2 cellular contexts compared by ENCODE assay signal in the genomic region with DNA sequence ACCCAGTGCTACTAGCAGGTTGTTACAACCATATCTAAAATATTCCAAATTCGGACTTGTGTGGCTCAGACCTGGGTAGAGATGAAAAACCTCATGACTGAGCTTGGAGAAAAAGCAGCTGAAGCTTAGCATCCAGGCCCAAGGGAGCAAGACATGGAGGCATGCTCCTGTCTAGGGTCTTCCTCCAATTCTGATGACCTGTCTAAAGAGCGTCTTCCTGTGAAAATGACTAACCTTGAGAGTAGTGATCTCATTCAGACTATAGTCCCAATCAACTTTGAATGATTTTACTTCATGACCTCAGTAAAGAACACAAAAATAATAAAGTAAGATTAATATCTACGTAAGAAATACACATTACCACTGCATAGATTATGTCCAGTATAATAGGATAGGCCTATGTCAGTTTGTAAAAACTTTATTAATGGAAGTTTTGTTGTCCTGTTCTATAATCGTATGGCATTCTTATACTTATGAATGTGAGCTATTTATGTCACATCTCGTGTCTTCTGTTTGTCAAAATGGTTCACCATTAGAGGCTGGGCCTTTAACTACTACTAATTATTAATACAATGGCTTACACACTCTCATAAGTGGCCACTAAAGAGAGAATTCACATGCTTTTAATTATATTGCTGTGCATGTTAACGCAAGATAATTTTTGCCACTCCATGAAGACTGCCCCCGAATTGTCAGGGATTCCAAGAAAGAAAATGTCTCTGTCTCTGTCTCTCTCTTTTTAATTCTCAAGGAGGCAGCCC.
TF ChIP-seq lines count a peak whose summit lies in the region.

No MANE protein-coding gene starts in this region.

TF ChIP-seq in liver, 16 proteins besides CTCF, POLR2A, EP300 and RAD21:
- TF ChIP-seq REST (IDR thresholded peaks at IDR 0.05) = no peak
- TF ChIP-seq TAF1 (conservative IDR thresholded peaks at IDR 0.05) = no peak
- TF ChIP-seq FOXA2 (IDR thresholded peaks at IDR 0.05) = no peak
- TF ChIP-seq HNF4A (conservative IDR thresholded peaks at IDR 0.05) = no peak
- no peak for TF ChIP-seq FOXA1 (IDR thresholded peaks at IDR 0.05)
- no peak for TF ChIP-seq RXRA (IDR thresholded peaks at IDR 0.05)
- no peak for TF ChIP-seq EGR1 (IDR thresholded peaks at IDR 0.05; ENCODE audit: low read depth in 2 of 2)
- TF ChIP-seq, protein P1, sequence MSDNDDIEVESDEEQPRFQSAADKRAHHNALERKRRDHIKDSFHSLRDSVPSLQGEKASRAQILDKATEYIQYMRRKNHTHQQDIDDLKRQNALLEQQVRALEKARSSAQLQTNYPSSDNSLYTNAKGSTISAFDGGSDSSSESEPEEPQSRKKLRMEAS (IDR thresholded peaks at IDR 0.05) = no peak
- no peak for TF ChIP-seq GABPA (IDR thresholded peaks at IDR 0.05 in 1 of 2, conservative IDR thresholded peaks at IDR 0.05 in 1 of 2)
- TF ChIP-seq, protein P2, sequence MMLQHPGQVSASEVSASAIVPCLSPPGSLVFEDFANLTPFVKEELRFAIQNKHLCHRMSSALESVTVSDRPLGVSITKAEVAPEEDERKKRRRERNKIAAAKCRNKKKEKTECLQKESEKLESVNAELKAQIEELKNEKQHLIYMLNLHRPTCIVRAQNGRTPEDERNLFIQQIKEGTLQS (IDR thresholded peaks at IDR 0.05) = no peak
- TF ChIP-seq, protein P3, sequence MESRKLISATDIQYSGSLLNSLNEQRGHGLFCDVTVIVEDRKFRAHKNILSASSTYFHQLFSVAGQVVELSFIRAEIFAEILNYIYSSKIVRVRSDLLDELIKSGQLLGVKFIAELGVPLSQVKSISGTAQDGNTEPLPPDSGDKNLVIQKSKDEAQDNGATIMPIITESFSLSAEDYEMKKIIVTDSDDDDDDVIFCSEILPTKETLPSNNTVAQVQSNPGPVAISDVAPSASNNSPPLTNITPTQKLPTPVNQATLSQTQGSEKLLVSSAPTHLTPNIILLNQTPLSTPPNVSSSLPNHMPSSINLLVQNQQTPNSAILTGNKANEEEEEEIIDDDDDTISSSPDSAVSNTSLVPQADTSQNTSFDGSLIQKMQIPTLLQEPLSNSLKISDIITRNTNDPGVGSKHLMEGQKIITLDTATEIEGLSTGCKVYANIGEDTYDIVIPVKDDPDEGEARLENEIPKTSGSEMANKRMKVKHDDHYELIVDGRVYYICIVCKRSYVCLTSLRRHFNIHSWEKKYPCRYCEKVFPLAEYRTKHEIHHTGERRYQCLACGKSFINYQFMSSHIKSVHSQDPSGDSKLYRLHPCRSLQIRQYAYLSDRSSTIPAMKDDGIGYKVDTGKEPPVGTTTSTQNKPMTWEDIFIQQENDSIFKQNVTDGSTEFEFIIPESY (IDR thresholded peaks at IDR 0.05) = no peak
- no peak for TF ChIP-seq YY1 (IDR thresholded peaks at IDR 0.05)
- no peak for TF ChIP-seq SP1 (IDR thresholded peaks at IDR 0.05)
- no peak for TF ChIP-seq NR2F2 (IDR thresholded peaks at IDR 0.05)
- no peak for TF ChIP-seq JUND (IDR thresholded peaks at IDR 0.05)
- no peak for TF ChIP-seq HNF4G (IDR thresholded peaks at IDR 0.05)

TF ChIP-seq in HepG2, 621 proteins besides CTCF, POLR2A, EP300 and RAD21:
- TF ChIP-seq NFATC3 (CRISPR knock-in tag; IDR thresholded peaks at IDR 0.05) = no peak
- no peak for TF ChIP-seq ZBTB8A (CRISPR knock-in tag; IDR thresholded peaks at IDR 0.05; ENCODE audit: borderline replicate concordance, low read depth)
- TF ChIP-seq PAXIP1 (CRISPR knock-in tag; conservative IDR thresholded peaks at IDR 0.05) = no peak
- no peak for TF ChIP-seq ZSCAN30 (CRISPR knock-in tag; IDR thresholded peaks at IDR 0.05)
- TF ChIP-seq, protein P4, sequence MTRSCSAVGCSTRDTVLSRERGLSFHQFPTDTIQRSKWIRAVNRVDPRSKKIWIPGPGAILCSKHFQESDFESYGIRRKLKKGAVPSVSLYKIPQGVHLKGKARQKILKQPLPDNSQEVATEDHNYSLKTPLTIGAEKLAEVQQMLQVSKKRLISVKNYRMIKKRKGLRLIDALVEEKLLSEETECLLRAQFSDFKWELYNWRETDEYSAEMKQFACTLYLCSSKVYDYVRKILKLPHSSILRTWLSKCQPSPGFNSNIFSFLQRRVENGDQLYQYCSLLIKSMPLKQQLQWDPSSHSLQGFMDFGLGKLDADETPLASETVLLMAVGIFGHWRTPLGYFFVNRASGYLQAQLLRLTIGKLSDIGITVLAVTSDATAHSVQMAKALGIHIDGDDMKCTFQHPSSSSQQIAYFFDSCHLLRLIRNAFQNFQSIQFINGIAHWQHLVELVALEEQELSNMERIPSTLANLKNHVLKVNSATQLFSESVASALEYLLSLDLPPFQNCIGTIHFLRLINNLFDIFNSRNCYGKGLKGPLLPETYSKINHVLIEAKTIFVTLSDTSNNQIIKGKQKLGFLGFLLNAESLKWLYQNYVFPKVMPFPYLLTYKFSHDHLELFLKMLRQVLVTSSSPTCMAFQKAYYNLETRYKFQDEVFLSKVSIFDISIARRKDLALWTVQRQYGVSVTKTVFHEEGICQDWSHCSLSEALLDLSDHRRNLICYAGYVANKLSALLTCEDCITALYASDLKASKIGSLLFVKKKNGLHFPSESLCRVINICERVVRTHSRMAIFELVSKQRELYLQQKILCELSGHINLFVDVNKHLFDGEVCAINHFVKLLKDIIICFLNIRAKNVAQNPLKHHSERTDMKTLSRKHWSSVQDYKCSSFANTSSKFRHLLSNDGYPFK (CRISPR knock-in tag; IDR thresholded peaks at IDR 0.05; ENCODE audit: borderline replicate concordance) = no peak
- TF ChIP-seq, protein P5, sequence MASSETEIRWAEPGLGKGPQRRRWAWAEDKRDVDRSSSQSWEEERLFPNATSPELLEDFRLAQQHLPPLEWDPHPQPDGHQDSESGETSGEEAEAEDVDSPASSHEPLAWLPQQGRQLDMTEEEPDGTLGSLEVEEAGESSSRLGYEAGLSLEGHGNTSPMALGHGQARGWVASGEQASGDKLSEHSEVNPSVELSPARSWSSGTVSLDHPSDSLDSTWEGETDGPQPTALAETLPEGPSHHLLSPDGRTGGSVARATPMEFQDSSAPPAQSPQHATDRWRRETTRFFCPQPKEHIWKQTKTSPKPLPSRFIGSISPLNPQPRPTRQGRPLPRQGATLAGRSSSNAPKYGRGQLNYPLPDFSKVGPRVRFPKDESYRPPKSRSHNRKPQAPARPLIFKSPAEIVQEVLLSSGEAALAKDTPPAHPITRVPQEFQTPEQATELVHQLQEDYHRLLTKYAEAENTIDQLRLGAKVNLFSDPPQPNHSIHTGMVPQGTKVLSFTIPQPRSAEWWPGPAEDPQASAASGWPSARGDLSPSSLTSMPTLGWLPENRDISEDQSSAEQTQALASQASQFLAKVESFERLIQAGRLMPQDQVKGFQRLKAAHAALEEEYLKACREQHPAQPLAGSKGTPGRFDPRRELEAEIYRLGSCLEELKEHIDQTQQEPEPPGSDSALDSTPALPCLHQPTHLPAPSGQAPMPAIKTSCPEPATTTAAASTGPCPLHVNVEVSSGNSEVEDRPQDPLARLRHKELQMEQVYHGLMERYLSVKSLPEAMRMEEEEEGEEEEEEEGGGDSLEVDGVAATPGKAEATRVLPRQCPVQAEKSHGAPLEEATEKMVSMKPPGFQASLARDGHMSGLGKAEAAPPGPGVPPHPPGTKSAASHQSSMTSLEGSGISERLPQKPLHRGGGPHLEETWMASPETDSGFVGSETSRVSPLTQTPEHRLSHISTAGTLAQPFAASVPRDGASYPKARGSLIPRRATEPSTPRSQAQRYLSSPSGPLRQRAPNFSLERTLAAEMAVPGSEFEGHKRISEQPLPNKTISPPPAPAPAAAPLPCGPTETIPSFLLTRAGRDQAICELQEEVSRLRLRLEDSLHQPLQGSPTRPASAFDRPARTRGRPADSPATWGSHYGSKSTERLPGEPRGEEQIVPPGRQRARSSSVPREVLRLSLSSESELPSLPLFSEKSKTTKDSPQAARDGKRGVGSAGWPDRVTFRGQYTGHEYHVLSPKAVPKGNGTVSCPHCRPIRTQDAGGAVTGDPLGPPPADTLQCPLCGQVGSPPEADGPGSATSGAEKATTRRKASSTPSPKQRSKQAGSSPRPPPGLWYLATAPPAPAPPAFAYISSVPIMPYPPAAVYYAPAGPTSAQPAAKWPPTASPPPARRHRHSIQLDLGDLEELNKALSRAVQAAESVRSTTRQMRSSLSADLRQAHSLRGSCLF (CRISPR knock-in tag; IDR thresholded peaks at IDR 0.05; ENCODE audit: borderline replicate concordance) = no peak
- TF ChIP-seq, protein P6, sequence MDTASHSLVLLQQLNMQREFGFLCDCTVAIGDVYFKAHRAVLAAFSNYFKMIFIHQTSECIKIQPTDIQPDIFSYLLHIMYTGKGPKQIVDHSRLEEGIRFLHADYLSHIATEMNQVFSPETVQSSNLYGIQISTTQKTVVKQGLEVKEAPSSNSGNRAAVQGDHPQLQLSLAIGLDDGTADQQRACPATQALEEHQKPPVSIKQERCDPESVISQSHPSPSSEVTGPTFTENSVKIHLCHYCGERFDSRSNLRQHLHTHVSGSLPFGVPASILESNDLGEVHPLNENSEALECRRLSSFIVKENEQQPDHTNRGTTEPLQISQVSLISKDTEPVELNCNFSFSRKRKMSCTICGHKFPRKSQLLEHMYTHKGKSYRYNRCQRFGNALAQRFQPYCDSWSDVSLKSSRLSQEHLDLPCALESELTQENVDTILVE (CRISPR knock-in tag; IDR thresholded peaks at IDR 0.05) = no peak
- no peak for TF ChIP-seq ZMAT3 (CRISPR knock-in tag; conservative IDR thresholded peaks at IDR 0.05)
- no peak for TF ChIP-seq ZNF879 (CRISPR knock-in tag; IDR thresholded peaks at IDR 0.05)
- TF ChIP-seq HCFC1 (IDR thresholded peaks at IDR 0.05; ENCODE audit: low read depth, low read length) = no peak
- TF ChIP-seq IRF9 (CRISPR knock-in tag; IDR thresholded peaks at IDR 0.05; ENCODE audit: borderline replicate concordance) = no peak
- TF ChIP-seq MEIS2 (CRISPR knock-in tag; IDR thresholded peaks at IDR 0.05) = no peak
